In genomic region chr5:135486679-135487395, GRCh38 we compare ENCODE assay signal across 1 cellular context.
TF ChIP-seq lines count a peak whose summit lies in the region.

No MANE protein-coding gene starts in this region.

TF ChIP-seq in GM23338, 12 proteins besides CTCF, POLR2A, EP300 and RAD21 (continued from another document):
- TF ChIP-seq ETS1 (IDR thresholded peaks at IDR 0.05), result no peak
- TF ChIP-seq EZH2 (IDR thresholded peaks at IDR 0.05; ENCODE audit: low read depth, unreplicated experiment), result no peak
- no peak for TF ChIP-seq NANOG (IDR thresholded peaks at IDR 0.05; ENCODE audit: borderline replicate concordance)
- TF ChIP-seq REST (IDR thresholded peaks at IDR 0.05; ENCODE audit: unreplicated experiment), result no peak
- TF ChIP-seq ZNF114 (CRISPR knock-in tag; IDR thresholded peaks at IDR 0.05), result no peak
